In the genomic region with DNA sequence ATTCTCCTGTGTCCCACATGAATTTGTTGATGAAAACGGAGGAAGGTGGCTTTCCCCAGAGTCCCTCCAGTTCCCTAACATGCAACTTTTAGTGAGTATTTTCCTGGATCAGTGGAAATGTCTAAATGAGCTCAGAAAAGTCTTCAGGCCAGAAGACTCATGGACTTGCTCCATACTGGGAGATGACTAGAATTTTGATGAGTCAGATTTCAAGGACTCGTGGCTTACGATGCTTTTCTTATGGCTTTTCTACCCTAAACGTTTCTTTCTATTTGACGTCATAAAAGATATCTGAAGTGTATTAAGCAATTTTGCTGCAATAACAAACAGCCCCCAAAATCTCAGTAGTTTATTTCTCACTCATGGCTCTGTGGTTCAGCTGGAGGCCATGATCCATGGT, we compare ENCODE assay signal across 28 cellular contexts.
"Had no signal": no experiment of that assay in that cellular context is flagged by ENCODE, and none has a peak within 500 bp of the region (broad histone marks: within the 10 kb centered on the region; RNA-seq: fewer than 3 reads in every experiment).

No MANE protein-coding gene starts in this region.

- H3K36me3 ChIP-seq: adrenal gland, ascending aorta, brain microvascular endothelial cell, esophagus muscularis mucosa, gastrocnemius medialis, heart left ventricle had no signal

- H3K4me3 ChIP-seq: adrenal gland, ascending aorta, coronary artery, dorsolateral prefrontal cortex, esophagus muscularis mucosa, gastrocnemius medialis, heart left ventricle had no signal

- H3K9me3 ChIP-seq: adrenal gland, ascending aorta, esophagus muscularis mucosa, gastrocnemius medialis, heart left ventricle had no signal

- DNase-seq: activated CD4-positive, alpha-beta memory T cell treated with anti-CD3 and anti-CD28 coated beads for 36 hours; activated CD4-positive, alpha-beta T cell treated with anti-CD3 and anti-CD28 coated beads for 36 hours; activated CD4-positive, alpha-beta T cell treated with anti-CD3 and anti-CD28 coated beads, Interleukin-2, amount 10 ng/mL, durations not matched to agents 24 days and 14 days; activated CD4-positive, CD25-positive, alpha-beta regulatory T cell; activated CD4-positive, CD25-positive, alpha-beta regulatory T cell treated with anti-CD3 and anti-CD28 coated beads, Interleukin-2, amount 50 U/mL, for 72 hours; activated CD8-positive, alpha-beta memory T cell treated with anti-CD3 and anti-CD28 coated beads, Interleukin-2, amount 10 ng/mL, durations not matched to agents 7 days and 5 days; activated CD8-positive, alpha-beta memory T cell treated with anti-CD3 and anti-CD28 coated beads, Interleukin-2, amount 50 U/mL, for 4 hours; activated CD8-positive, alpha-beta T cell treated with anti-CD3 and anti-CD28 coated beads, Interleukin-2, amount 10 ng/mL, durations not matched to agents 7 days and 5 days; activated effector memory CD4-positive, alpha-beta T cell treated with anti-CD3 and anti-CD28 coated beads, Interleukin-2, amount 50 U/mL, for 16 hours; activated naive CD4-positive, alpha-beta T cell treated with anti-CD3 and anti-CD28 coated beads for 36 hours; activated naive CD8-positive, alpha-beta T cell treated with anti-CD3 and anti-CD28 coated beads for 36 hours; activated naive CD8-positive, alpha-beta T cell treated with anti-CD3 and anti-CD28 coated beads, Interleukin-2, amount 50 U/mL, for 24 hours; activated T-cell treated with anti-CD3 and anti-CD28 coated beads, Interleukin-2, amount 50 U/mL, for 1 hour; activated T-cell treated with anti-CD3 and anti-CD28 coated beads, Interleukin-2, amount 50 U/mL, for 48 hours; adrenal gland; brain microvascular endothelial cell; dorsolateral prefrontal cortex; effector memory CD4-positive, alpha-beta T cell; endodermal cell; erythroblast; gastrocnemius medialis; glutamatergic neuron; heart left ventricle; T1000 had no signal

- ATAC-seq: activated CD4-positive, alpha-beta T cell treated with anti-CD3 and anti-CD28 coated beads for 36 hours; activated CD8-positive, alpha-beta memory T cell treated with anti-CD3 and anti-CD28 coated beads, Interleukin-2, amount 10 ng/mL, durations not matched to agents 7 days and 5 days; activated CD8-positive, alpha-beta T cell treated with anti-CD3 and anti-CD28 coated beads, Interleukin-2, amount 10 ng/mL, durations not matched to agents 7 days and 5 days; activated naive CD8-positive, alpha-beta T cell treated with anti-CD3 and anti-CD28 coated beads, Interleukin-2, amount 50 U/mL, for 24 hours; gastrocnemius medialis; heart left ventricle had no signal

- H3K27ac ChIP-seq: adrenal gland, ascending aorta, brain microvascular endothelial cell, coronary artery, esophagus muscularis mucosa, gastrocnemius medialis, heart left ventricle had no signal

- H3K4me1 ChIP-seq: adrenal gland, ascending aorta, esophagus muscularis mucosa, gastrocnemius medialis, heart left ventricle had no signal

- H3K27me3 ChIP-seq: adrenal gland, ascending aorta, brain microvascular endothelial cell, dorsolateral prefrontal cortex, esophagus muscularis mucosa, foreskin keratinocyte, gastrocnemius medialis, heart left ventricle had no signal
